ENCODE assay signal across 8 cellular contexts in genomic region chr11:46112961-46113617, GRCh38. TPM values are rescaled to one million over a fixed set of nuclear protein-coding genes. Genes with fewer than 3 reads are reported as not detected.
DNase-seq lines count a peak whose midpoint lies in the region; ATAC-seq and TF ChIP-seq lines count a peak whose summit lies in the region.

No MANE protein-coding gene starts in this region.

- H3K27me3 ChIP-seq in transverse colon, result no peaks in the 10 kb centered on the region

- H3K9me3 ChIP-seq in transverse colon, result no peaks in the 10 kb centered on the region

- H3K27ac Mint-ChIP-seq in IgD-negative memory B cell, result peak overlapping the region in 2 of 3 donors; percentile 73 to 80

- peaks cover 34 to 40% (median 38%) of the 10 kb centered on the region in 3 donors for H3K4me1 Mint-ChIP-seq in IgD-negative memory B cell

- H3K4me3 ChIP-seq in transverse colon, result no peak overlapping the region

- H3K36me3 Mint-ChIP-seq in IgD-negative memory B cell, result no peaks in the 10 kb centered on the region

- TF ChIP-seq CTCF in transverse colon (IDR thresholded peaks at IDR 0.05), result no peak

- no peak for TF ChIP-seq POLR2A in transverse colon (IDR thresholded peaks at IDR 0.05)

- 44 to 74% methylated on average over 4 to 10 of the region's 10 CpGs for WGBS in transverse colon (ENCODE audit: low coverage in 1 of 2), 2 donors

- peak; percentile 62 for ATAC-seq in GM19351 (IDR thresholded peaks at IDR 0.05; ENCODE audit: unreplicated experiment)

- in situ Hi-C loops in transverse colon (cut with MboI; ENCODE audit: low pct_ligation_motif_present in 1 of 4, low pct_unique_long_range_greater_than_20kb in 1 of 4, low sequenced_read_pairs in 3 of 4), result no loop called here

- peaks cover 0 to 1% (median 0%) of the 10 kb centered on the region in 3 donors for H3K9me3 Mint-ChIP-seq in IgD-negative memory B cell

- H3K27ac ChIP-seq in transverse colon, result no peak overlapping the region

- no peaks in the 10 kb centered on the region for H3K36me3 ChIP-seq in transverse colon

- peaks cover 12 to 47% (median 21%) of the 10 kb centered on the region in 4 donors for H3K4me1 ChIP-seq in transverse colon

- intact Hi-C loops in transverse colon (cut with DNase I; ENCODE audit: low total_unique reads), result no loop called here

- DNase-seq in DMS 273 treated with DMSO at 0.1 percent for 48 hours (lab: John Stamatoyannopoulos, UW), result peak; percentile 43
- peak; percentile 59 for DNase-seq in SHP77 treated with DMSO at 0.1 percent for 48 hours (lab: John Stamatoyannopoulos, UW)
- peak; percentile 40 for DNase-seq in effector CD4-positive, alpha-beta T cell
- peak; percentile 60 for DNase-seq in myocyte (ENCODE audit: low read depth)
- DNase-seq in transverse colon, result no peak
- DNase-seq in stimulated activated CD4-positive, alpha-beta T cell treated with anti-CD3 and anti-CD28 coated beads, Interleukin-2, amount 100 ng/mL, for 24 hours, result no peak

- H3K27me3 Mint-ChIP-seq in IgD-negative memory B cell, result no peaks in the 10 kb centered on the region

- TF ChIP-seq EP300 in transverse colon (IDR thresholded peaks at IDR 0.05; ENCODE audit: low read depth), result no peak

- peak overlapping the region in 2 of 4 donors; percentile 43 to 78 for H3K4me3 Mint-ChIP-seq in IgD-negative memory B cell

RNA-seq across cellular contexts. Expression of gene PHF21A, which starts 8.2 kb away (rescaled TPM):
- polyA plus RNA-seq in IgD-negative memory B cell, result 17.2 TPM
- 8.2 and 13.5 TPM in 2 replicates for total RNA-seq in myocyte
- 21.7 TPM for polyA plus RNA-seq in myocyte (2012)
- 10 to 100 TPM; 18.6 to 57.2 (median 40.2) TPM for total RNA-seq in transverse colon

Comparison
In these comparisons a context has a peak if more than half of its experiments do, and no peak if none do; other contexts are left out.
1. DNase-seq: peak in DMS 273 treated with DMSO at 0.1 percent for 48 hours (single experiment), SHP77 treated with DMSO at 0.1 percent for 48 hours (single experiment), effector CD4-positive, alpha-beta T cell (single experiment) and myocyte (single experiment); none in transverse colon (single experiment) and stimulated activated CD4-positive, alpha-beta T cell treated with anti-CD3 and anti-CD28 coated beads, Interleukin-2, amount 100 ng/mL, for 24 hours (0 of 2).